ENCODE assay signal across 8 cellular contexts in the genomic region with DNA sequence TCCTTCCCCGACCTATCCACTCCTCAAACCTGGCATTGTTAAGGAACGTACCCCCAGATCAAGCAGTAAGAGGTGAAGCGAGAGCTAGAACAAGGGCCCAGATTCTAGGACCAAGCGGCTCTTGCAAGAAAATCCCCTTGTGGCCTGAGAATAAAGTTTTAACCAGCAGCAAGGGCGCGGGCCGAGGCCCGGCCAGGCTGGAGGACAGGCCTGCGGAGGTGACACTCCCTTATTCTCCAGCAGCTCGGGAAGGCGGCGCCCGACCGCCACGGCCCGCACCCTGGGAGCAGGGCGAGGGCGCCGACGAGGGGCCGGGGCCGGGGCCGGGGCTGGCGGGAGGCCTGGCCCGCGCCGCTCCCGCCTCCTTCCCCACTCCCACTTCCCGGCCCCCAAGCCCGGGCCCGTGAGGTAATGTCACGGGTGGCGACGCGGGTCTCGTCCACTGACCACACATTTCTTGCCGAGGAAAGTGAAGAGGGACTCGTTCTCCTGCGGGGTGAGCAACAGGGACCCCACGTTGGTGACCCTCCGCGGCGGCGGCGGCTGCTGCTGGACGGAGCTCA. TPM values are rescaled to one million over a fixed set of nuclear protein-coding genes. Genes with fewer than 3 reads are reported as not detected.
A peak's percentile ranks its signal among the peaks of the same experiment; 100 is the strongest.
DNase-seq lines count a peak whose midpoint lies in the region; ATAC-seq and TF ChIP-seq lines count a peak whose summit lies in the region.

No MANE protein-coding gene starts in this region.

- no peaks in the 10 kb centered on the region for H3K9me3 Mint-ChIP-seq in stimulated activated naive B cell treated with anti-CD40 and anti-IgM and Interleukin-4, amounts not matched to agents 10 μg/mL and 1 μg/mL and 100 μg/mL, for 72 hours

- H3K27me3 Mint-ChIP-seq in stimulated activated naive B cell treated with anti-CD40 and anti-IgM and Interleukin-4, amounts not matched to agents 10 μg/mL and 1 μg/mL and 100 μg/mL, for 72 hours = no peaks in the 10 kb centered on the region

- no peaks in the 10 kb centered on the region for H3K36me3 ChIP-seq in lower lobe of right lung

- H3K4me3 ChIP-seq in WI38 (ENCODE audit: low read depth, low read length) (peak overlapping the region; percentile 98), lower lobe of right lung (peak overlapping the region; percentile 82)

- peak; percentile 14 for ATAC-seq in GM21390 (IDR thresholded peaks at IDR 0.05; ENCODE audit: unreplicated experiment)
- peak; percentile 71 to 72 for ATAC-seq in lower lobe of right lung
- ATAC-seq in stimulated activated naive B cell treated with anti-CD40 and anti-IgM and Interleukin-4, amounts not matched to agents 10 μg/mL and 1 μg/mL and 100 μg/mL, for 72 hours (replicated peaks) = peak; percentile 23 to 27
- ATAC-seq in HG03565 (IDR thresholded peaks at IDR 0.05; ENCODE audit: unreplicated experiment) = no peak

- TF ChIP-seq CTCF in WI38 (IDR thresholded peaks at IDR 0.05; ENCODE audit: low read depth, low read length) (no peak), lower lobe of right lung (IDR thresholded peaks at IDR 0.05) (no peak)

- H3K36me3 Mint-ChIP-seq in stimulated activated naive B cell treated with anti-CD40 and anti-IgM and Interleukin-4, amounts not matched to agents 10 μg/mL and 1 μg/mL and 100 μg/mL, for 72 hours = peaks cover 4 to 7% of the 10 kb centered on the region in 2 donors

- H3K27ac ChIP-seq in lower lobe of right lung = peak overlapping the region; percentile 98

- peaks cover 27 to 51% of the 10 kb centered on the region in 2 donors for H3K4me1 Mint-ChIP-seq in stimulated activated naive B cell treated with anti-CD40 and anti-IgM and Interleukin-4, amounts not matched to agents 10 μg/mL and 1 μg/mL and 100 μg/mL, for 72 hours

- peak overlapping the region; percentile 92 to 98 for H3K4me3 Mint-ChIP-seq in stimulated activated naive B cell treated with anti-CD40 and anti-IgM and Interleukin-4, amounts not matched to agents 10 μg/mL and 1 μg/mL and 100 μg/mL, for 72 hours

- intact Hi-C loops in lower lobe of right lung (cut with DNase I) = no loop called here

- H3K4me1 ChIP-seq in lower lobe of right lung = peaks cover 52% of the 10 kb centered on the region

- peak overlapping the region; percentile 90 for H3K27ac Mint-ChIP-seq in stimulated activated naive B cell treated with anti-CD40 and anti-IgM and Interleukin-4, amounts not matched to agents 10 μg/mL and 1 μg/mL and 100 μg/mL, for 72 hours

- no peaks in the 10 kb centered on the region for H3K9me3 ChIP-seq in lower lobe of right lung

- DNase-seq in DMS53 treated with DMSO at 0.1 percent for 48 hours (lab: John Stamatoyannopoulos, UW; ENCODE audit: unreplicated experiment) = peak; percentile 39
- peak; percentile 72 for DNase-seq in HT-29 (ENCODE audit: low spot score)
- DNase-seq in effector CD4-positive, alpha-beta T cell = peak; percentile 13
- DNase-seq in lower lobe of right lung = peak; percentile 69
- DNase-seq in stimulated activated naive B cell treated with anti-CD40 and anti-IgM and Interleukin-4, amounts not matched to agents 10 μg/mL and 1 μg/mL and 100 μg/mL, for 72 hours = peak; percentile 20

- H3K27me3 ChIP-seq in lower lobe of right lung (ENCODE audit: low read depth) = no peaks in the 10 kb centered on the region

RNA-seq across cellular contexts. Expression of a gene that starts 0.6 kb away (rescaled TPM):
- total RNA-seq in HT-29 (2014; rRNA removed; shearing (Covaris generic)) = 8.9 and 9.7 TPM in 2 replicates
- total RNA-seq in lower lobe of right lung = 33.3 TPM

Comparison
In these comparisons a context has a peak if more than half of its experiments do, and no peak if none do; other contexts are left out.
1. DNase-seq: peak in every context shown above with its lines; median percentile 72 in HT-29; 69 in lower lobe of right lung; 39 in DMS53 treated with DMSO at 0.1 percent for 48 hours; 20 in stimulated activated naive B cell treated with anti-CD40 and anti-IgM and Interleukin-4, amounts not matched to agents 10 μg/mL and 1 μg/mL and 100 μg/mL, for 72 hours; 13 in effector CD4-positive, alpha-beta T cell.